8 cellular contexts compared by ENCODE assay signal in the genomic region with DNA sequence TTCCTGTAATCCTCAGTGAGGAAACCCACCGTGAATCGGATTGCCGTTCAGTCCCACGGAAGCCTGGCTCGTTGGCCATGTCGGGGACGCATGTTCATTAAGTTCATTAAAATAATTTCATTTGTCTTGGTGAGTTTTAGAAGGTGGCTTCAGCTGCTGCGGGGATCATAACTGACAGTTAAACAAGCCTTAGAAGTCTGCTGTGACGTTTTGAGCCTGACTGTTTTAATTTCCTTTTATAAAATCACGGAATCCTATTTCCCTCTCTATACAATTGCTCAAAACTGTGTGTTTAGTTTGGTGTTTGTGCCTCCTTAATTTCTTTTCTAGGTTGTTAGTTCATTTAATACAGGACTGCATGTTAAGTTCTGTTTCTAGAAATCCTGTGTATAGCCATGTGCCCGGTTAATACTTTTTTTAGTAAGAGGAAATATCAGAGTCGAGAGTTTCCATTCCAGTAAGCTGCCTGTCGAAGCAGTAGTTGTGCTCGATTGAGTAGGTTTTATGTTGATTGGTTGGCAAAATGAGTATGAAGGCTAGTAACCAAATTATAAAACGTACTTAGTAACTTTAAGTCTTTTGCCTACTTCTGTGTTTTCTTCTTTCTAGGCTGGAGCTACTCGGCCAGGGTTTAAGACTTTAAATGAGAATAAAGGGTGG. TPM values are rescaled to one million over a fixed set of nuclear protein-coding genes. Genes with fewer than 3 reads are reported as not detected.
A peak's percentile ranks its signal among the peaks of the same experiment; 100 is the strongest.
DNase-seq lines count a peak whose midpoint lies in the region; ATAC-seq lines count a peak whose summit lies in the region.

No MANE protein-coding gene starts in this region.

- peak; percentile 2 for ATAC-seq in HG02973 (IDR thresholded peaks at IDR 0.05; ENCODE audit: unreplicated experiment)

- CTCF ChIA-PET in activated CD4-positive, alpha-beta memory T cell treated with anti-CD3 and anti-CD28 coated beads for 36 hours (lab: Charles Lee): no interaction called here

- no peaks in the 10 kb centered on the region for H3K27me3 Mint-ChIP-seq in activated CD4-positive, alpha-beta memory T cell treated with anti-CD3 and anti-CD28 coated beads for 36 hours

- peaks cover 19% of the 10 kb centered on the region for H3K4me1 Mint-ChIP-seq in activated CD4-positive, alpha-beta memory T cell treated with anti-CD3 and anti-CD28 coated beads for 36 hours (ENCODE audit: low read depth)

- H3K27ac Mint-ChIP-seq in activated CD4-positive, alpha-beta memory T cell treated with anti-CD3 and anti-CD28 coated beads for 36 hours: peak overlapping the region; percentile 97

- intact Hi-C loops in activated CD4-positive, alpha-beta memory T cell treated with anti-CD3 and anti-CD28 coated beads for 36 hours (cut with micrococcal nuclease): no loop called here

- H3K9me3 Mint-ChIP-seq in activated CD4-positive, alpha-beta memory T cell treated with anti-CD3 and anti-CD28 coated beads for 36 hours: no peaks in the 10 kb centered on the region

- DNase-seq in COLO829 (ENCODE audit: low spot score) (peak; percentile 36), globus pallidus (ENCODE audit: low spot score) (peak; percentile 41), renal cortical epithelial cell (ENCODE audit: low read depth) (peak; percentile 28), KG1 (lab: John Stamatoyannopoulos, UW) (no peak), NCI-H1417 treated with DMSO at 0.1 percent for 48 hours (lab: John Stamatoyannopoulos, UW) (no peak)
- no peak for DNase-seq in activated CD4-positive, alpha-beta memory T cell treated with anti-CD3 and anti-CD28 coated beads for 36 hours
- DNase-seq in stimulated activated CD4-positive, alpha-beta T cell treated with anti-CD3 and anti-CD28 coated beads, Interleukin-4, amount 100 ng/mL, for 24 hours: no peak

- H3K36me3 Mint-ChIP-seq in activated CD4-positive, alpha-beta memory T cell treated with anti-CD3 and anti-CD28 coated beads for 36 hours: peaks cover 24% of the 10 kb centered on the region

- POLR2A ChIA-PET in activated CD4-positive, alpha-beta memory T cell treated with anti-CD3 and anti-CD28 coated beads for 36 hours (lab: Charles Lee): interaction anchor here (0.9 to 1.3 kb wide), 3 partner anchors 42 to 200 kb away, joined by 3 to 4 read pairs (median 4); partner anchors contain the start of gene TUBGCP5

- peak overlapping the region; percentile 96 for H3K4me3 Mint-ChIP-seq in activated CD4-positive, alpha-beta memory T cell treated with anti-CD3 and anti-CD28 coated beads for 36 hours

RNA-seq across cellular contexts. Expression of gene NIPA2, which starts 0.7 kb away (rescaled TPM):
- 10 to 100 TPM; 70.5 TPM for total RNA-seq in activated CD4-positive, alpha-beta memory T cell treated with anti-CD3 and anti-CD28 coated beads for 36 hours
- total RNA-seq in renal cortical epithelial cell: 78.0 and 85.1 TPM in 2 replicates

RNA-seq across cellular contexts. Expression of gene NIPA1, which starts 52.7 kb away (rescaled TPM):
- total RNA-seq in activated CD4-positive, alpha-beta memory T cell treated with anti-CD3 and anti-CD28 coated beads for 36 hours: 10 to 100 TPM; 17.8 to 22.7 TPM
- total RNA-seq in renal cortical epithelial cell: 14.8 and 17.7 TPM in 2 replicates

Comparison
In these comparisons a context has a peak if more than half of its experiments do, and no peak if none do; other contexts are left out.
1. DNase-seq: peak in COLO829 (single experiment), globus pallidus (single experiment) and renal cortical epithelial cell (single experiment); none in activated CD4-positive, alpha-beta memory T cell treated with anti-CD3 and anti-CD28 coated beads for 36 hours (single experiment), KG1 (single experiment), stimulated activated CD4-positive, alpha-beta T cell treated with anti-CD3 and anti-CD28 coated beads, Interleukin-4, amount 100 ng/mL, for 24 hours (single experiment) and NCI-H1417 treated with DMSO at 0.1 percent for 48 hours (single experiment).